In the genomic region with DNA sequence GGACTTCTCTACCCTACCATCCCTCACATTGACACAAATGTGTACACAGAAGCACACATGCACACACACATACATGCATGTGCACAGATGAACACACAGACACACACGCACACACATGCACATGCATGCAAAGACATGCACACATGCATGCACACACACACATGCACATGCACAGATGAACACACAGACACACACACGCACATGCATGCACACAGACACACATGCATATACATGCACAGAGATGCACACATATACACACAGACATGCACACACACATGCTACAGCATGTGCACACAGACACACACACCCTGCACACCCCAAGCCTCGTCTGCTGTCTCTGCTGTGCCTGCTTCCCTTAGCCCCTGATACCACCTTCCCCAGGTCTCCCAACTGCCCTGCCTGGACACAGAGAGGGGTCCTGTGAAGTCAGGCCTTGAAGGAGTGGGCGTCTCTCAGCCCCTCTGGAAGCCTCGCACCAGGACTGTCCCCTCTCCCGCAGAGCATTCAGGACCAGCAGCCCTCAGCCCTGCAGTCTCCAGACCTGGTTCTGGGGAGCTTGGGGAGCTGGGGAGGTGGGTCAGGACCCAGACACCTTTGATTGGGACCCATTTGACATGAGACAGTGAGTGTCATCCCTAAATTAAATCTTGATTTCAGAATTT, we compare ENCODE assay signal across 29 cellular contexts.
DNase-seq lines count a peak whose midpoint lies in the region; ATAC-seq and TF ChIP-seq lines count a peak whose summit lies in the region.
"Had no signal": no experiment of that assay in that cellular context is flagged by ENCODE, and none has a peak within 500 bp of the region (broad histone marks: within the 10 kb centered on the region; RNA-seq: fewer than 3 reads in every experiment).

No MANE protein-coding gene starts in this region.

- CTCF ChIA-PET in HEK293 (lab: Yijun Ruan, JAX): interaction anchor here (0.6 kb wide), 1 partner anchor 949 kb away, joined by 3 read pairs; no protein-coding TSS in a partner anchor
- CTCF ChIA-PET in activated CD4-positive, alpha-beta memory T cell treated with anti-CD3 and anti-CD28 coated beads for 36 hours (lab: Charles Lee): no interaction called here

- H3K4me1 ChIP-seq in HEK293 (ENCODE audit: control insufficient read depth, insufficient read depth, low read length): no peaks in the 10 kb centered on the region
- H3K4me1 ChIP-seq: left lung had no signal

- no peaks in the 10 kb centered on the region for H3K36me3 ChIP-seq in HEK293 (ENCODE audit: control insufficient read depth in 2 of 2, insufficient read depth in 1 of 2, low read length in 2 of 2)
- H3K36me3 ChIP-seq: left lung, ovary, WERI-Rb-1 had no signal

- TF ChIP-seq CTCF in HEK293 (tag by site-specific recombination; IDR thresholded peaks at IDR 0.05): no peak

- H3K9me3 Mint-ChIP-seq in activated CD4-positive, alpha-beta memory T cell treated with anti-CD3 and anti-CD28 coated beads for 36 hours: no peaks in the 10 kb centered on the region
- H3K9me3 Mint-ChIP-seq in activated naive CD4-positive, alpha-beta T cell treated with anti-CD3 and anti-CD28 coated beads, Interleukin-2, amount 50 U/mL, for 72 hours: no peaks in the 10 kb centered on the region
- H3K9me3 Mint-ChIP-seq: activated CD4-positive, alpha-beta T cell treated with anti-CD3 and anti-CD28 coated beads, Interleukin-2, amount 10 ng/mL, durations not matched to agents 24 days and 14 days; mesothelial cell of epicardium; stimulated activated effector memory CD8-positive, alpha-beta T cell treated with anti-CD3 and anti-CD28 coated beads, Interleukin-12 subunit alpha, Interleukin-12 subunit beta, amount 100 ng/mL, for 72 hours had no signal

- no peaks in the 10 kb centered on the region for H3K9me3 ChIP-seq in HEK293 (ENCODE audit: control insufficient read depth, insufficient read depth, low read depth, low read length)
- H3K9me3 ChIP-seq: left lung, ovary had no signal

- H3K27ac ChIP-seq in HEK293 (ENCODE audit: extremely low read depth, low read depth, low read length): no peak overlapping the region
- H3K27ac ChIP-seq: C4-2B, epithelial cell of prostate, left lung, ovary, PC-9, WERI-Rb-1 had no signal

- H3K4me1 Mint-ChIP-seq in activated CD4-positive, alpha-beta memory T cell treated with anti-CD3 and anti-CD28 coated beads for 36 hours (ENCODE audit: low read depth): no peaks in the 10 kb centered on the region
- H3K4me1 Mint-ChIP-seq: activated CD4-positive, alpha-beta T cell treated with anti-CD3 and anti-CD28 coated beads, Interleukin-2, amount 10 ng/mL, durations not matched to agents 24 days and 14 days; mesothelial cell of epicardium; stimulated activated effector memory CD8-positive, alpha-beta T cell treated with anti-CD3 and anti-CD28 coated beads, Interleukin-12 subunit alpha, Interleukin-12 subunit beta, amount 100 ng/mL, for 72 hours had no signal

- no peaks in the 10 kb centered on the region for H3K36me3 Mint-ChIP-seq in activated CD4-positive, alpha-beta memory T cell treated with anti-CD3 and anti-CD28 coated beads for 36 hours
- no peaks in the 10 kb centered on the region for H3K36me3 Mint-ChIP-seq in activated naive CD4-positive, alpha-beta T cell treated with anti-CD3 and anti-CD28 coated beads, Interleukin-2, amount 50 U/mL, for 72 hours
- H3K36me3 Mint-ChIP-seq: mesothelial cell of epicardium, naive B cell had no signal

- POLR2A ChIA-PET in HEK293 (lab: Yijun Ruan, JAX): interaction anchor here (0.6 kb wide), 1 partner anchor 408 kb away, joined by 4 read pairs; no protein-coding TSS in a partner anchor
- POLR2A ChIA-PET in activated CD4-positive, alpha-beta memory T cell treated with anti-CD3 and anti-CD28 coated beads for 36 hours (lab: Charles Lee): no interaction called here

- H3K4me3 Mint-ChIP-seq in activated CD4-positive, alpha-beta memory T cell treated with anti-CD3 and anti-CD28 coated beads for 36 hours: no peak overlapping the region
- H3K4me3 Mint-ChIP-seq: activated CD4-positive, alpha-beta T cell treated with anti-CD3 and anti-CD28 coated beads, Interleukin-2, amount 10 ng/mL, durations not matched to agents 24 days and 14 days; mesothelial cell of epicardium; stimulated activated effector memory CD8-positive, alpha-beta T cell treated with anti-CD3 and anti-CD28 coated beads, Interleukin-12 subunit alpha, Interleukin-12 subunit beta, amount 100 ng/mL, for 72 hours had no signal

- H3K27ac Mint-ChIP-seq in activated CD4-positive, alpha-beta memory T cell treated with anti-CD3 and anti-CD28 coated beads for 36 hours: no peak overlapping the region
- H3K27ac Mint-ChIP-seq in activated naive CD4-positive, alpha-beta T cell treated with anti-CD3 and anti-CD28 coated beads, Interleukin-2, amount 50 U/mL, for 72 hours: no peak overlapping the region
- H3K27ac Mint-ChIP-seq: activated CD4-positive, alpha-beta T cell treated with anti-CD3 and anti-CD28 coated beads, Interleukin-2, amount 10 ng/mL, durations not matched to agents 24 days and 14 days; mesothelial cell of epicardium; naive B cell; stimulated activated effector memory CD8-positive, alpha-beta T cell treated with anti-CD3 and anti-CD28 coated beads, Interleukin-12 subunit alpha, Interleukin-12 subunit beta, amount 100 ng/mL, for 72 hours had no signal

- ATAC-seq in HG02571 (IDR thresholded peaks at IDR 0.05; ENCODE audit: unreplicated experiment): no peak
- ATAC-seq in activated naive CD4-positive, alpha-beta T cell treated with anti-CD3 and anti-CD28 coated beads, Interleukin-2, amount 50 U/mL, for 72 hours: no peak
- ATAC-seq: left lung; right cardiac atrium; stimulated activated effector memory CD8-positive, alpha-beta T cell treated with anti-CD3 and anti-CD28 coated beads, Interleukin-12 subunit alpha, Interleukin-12 subunit beta, amount 100 ng/mL, for 72 hours had no signal

- peaks cover 2% of the 10 kb centered on the region for H3K27me3 Mint-ChIP-seq in activated CD4-positive, alpha-beta memory T cell treated with anti-CD3 and anti-CD28 coated beads for 36 hours

- DNase-seq in activated CD4-positive, alpha-beta memory T cell treated with anti-CD3 and anti-CD28 coated beads for 36 hours: peak; percentile 7
- DNase-seq in ecto neural progenitor cell (ENCODE audit: low spot score) (peak; percentile 39), posterior vena cava (ENCODE audit: low spot score) (peak; percentile 58)
- no peak for DNase-seq in central memory CD4-positive, alpha-beta T cell
- DNase-seq in activated naive CD4-positive, alpha-beta T cell treated with anti-CD3 and anti-CD28 coated beads, Interleukin-2, amount 50 U/mL, for 72 hours (ENCODE audit: low spot score in 2 of 2): no peak
- DNase-seq: activated CD4-positive, alpha-beta T cell treated with anti-CD3 and anti-CD28 coated beads, Interleukin-2, amount 10 ng/mL, durations not matched to agents 24 days and 14 days; activated gamma-delta T cell; Calu3; DMS79 treated with DMSO at 0.1 percent for 48 hours; effector CD4-positive, alpha-beta T cell; GOT3; naive B cell; NCI-H1092 treated with DMSO at 0.1 percent for 48 hours; NCI-H1930; NCI-H524 treated with DMSO at 0.1 percent for 48 hours; PC-9; SHP77 treated with DMSO at 0.1 percent for 48 hours; stimulated activated CD4-positive, alpha-beta T cell treated with anti-CD3 and anti-CD28 coated beads, Interleukin-4, amount 100 ng/mL, for 1 hour; T-helper 9 cell; WERI-Rb-1 had no signal

- no peak overlapping the region for H3K4me3 ChIP-seq in HEK293 (ENCODE audit: low read depth, low read length)
- H3K4me3 ChIP-seq: left lung, ovary, PC-9 had no signal

- intact Hi-C loops in activated CD4-positive, alpha-beta memory T cell treated with anti-CD3 and anti-CD28 coated beads for 36 hours (cut with micrococcal nuclease): no loop called here
- intact Hi-C loops in posterior vena cava (cut with DNase I): no loop called here

TF ChIP-seq in HEK293, 187 proteins besides CTCF, POLR2A, EP300 and RAD21 (continues in another document):
- TF ChIP-seq GLIS2 (tag by site-specific recombination; IDR thresholded peaks at IDR 0.05): no peak
- TF ChIP-seq KLF7 (tag by site-specific recombination; IDR thresholded peaks at IDR 0.05; ENCODE audit: borderline replicate concordance): no peak
- TF ChIP-seq, protein P1, sequence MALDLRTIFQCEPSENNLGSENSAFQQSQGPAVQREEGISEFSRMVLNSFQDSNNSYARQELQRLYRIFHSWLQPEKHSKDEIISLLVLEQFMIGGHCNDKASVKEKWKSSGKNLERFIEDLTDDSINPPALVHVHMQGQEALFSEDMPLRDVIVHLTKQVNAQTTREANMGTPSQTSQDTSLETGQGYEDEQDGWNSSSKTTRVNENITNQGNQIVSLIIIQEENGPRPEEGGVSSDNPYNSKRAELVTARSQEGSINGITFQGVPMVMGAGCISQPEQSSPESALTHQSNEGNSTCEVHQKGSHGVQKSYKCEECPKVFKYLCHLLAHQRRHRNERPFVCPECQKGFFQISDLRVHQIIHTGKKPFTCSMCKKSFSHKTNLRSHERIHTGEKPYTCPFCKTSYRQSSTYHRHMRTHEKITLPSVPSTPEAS (tag by site-specific recombination; IDR thresholded peaks at IDR 0.05): peak; percentile 62; the same call in 1 of the 2 replicates
- TF ChIP-seq ZNF624 (tag by site-specific recombination; IDR thresholded peaks at IDR 0.05): no peak
- no peak for TF ChIP-seq KLF8 (tag by site-specific recombination; IDR thresholded peaks at IDR 0.05)

Comparison
In these comparisons a context has a peak if more than half of its experiments do, and no peak if none do; other contexts are left out.
1. DNase-seq: peak in activated CD4-positive, alpha-beta memory T cell treated with anti-CD3 and anti-CD28 coated beads for 36 hours (single experiment), ecto neural progenitor cell (single experiment) and posterior vena cava (single experiment); none in central memory CD4-positive, alpha-beta T cell (single experiment) and activated naive CD4-positive, alpha-beta T cell treated with anti-CD3 and anti-CD28 coated beads, Interleukin-2, amount 50 U/mL, for 72 hours (0 of 2).